18 cellular contexts compared by ENCODE assay signal in the genomic region with DNA sequence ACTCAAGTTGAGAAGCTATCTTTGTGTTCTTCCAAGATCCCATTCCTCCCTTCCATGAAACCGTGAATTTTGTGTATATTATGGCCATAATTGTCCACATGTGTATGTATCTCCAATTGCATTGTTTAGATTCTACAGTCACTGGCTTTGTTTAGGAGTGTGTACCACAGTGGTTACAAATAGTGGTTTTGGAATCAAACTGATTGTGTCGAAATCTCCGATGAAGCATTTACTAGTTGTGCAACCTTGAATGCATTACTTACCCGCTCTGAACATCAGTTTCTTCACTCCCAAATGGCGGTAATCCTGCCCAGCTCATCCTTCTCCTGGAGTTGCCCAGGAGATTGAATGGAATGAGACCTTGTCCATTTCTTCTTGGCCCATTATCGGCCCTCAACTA.
A peak's percentile ranks its signal among the peaks of the same experiment; 100 is the strongest.
DNase-seq lines count a peak whose midpoint lies in the region; ATAC-seq and TF ChIP-seq lines count a peak whose summit lies in the region.
"Had no signal": no experiment of that assay in that cellular context is flagged by ENCODE, and none has a peak within 500 bp of the region (broad histone marks: within the 10 kb centered on the region; RNA-seq: fewer than 3 reads in every experiment).

No MANE protein-coding gene starts in this region.

- no peaks in the 10 kb centered on the region for H3K36me3 Mint-ChIP-seq in progenitor cell of endocrine pancreas (ENCODE audit: insufficient read depth)
- no peaks in the 10 kb centered on the region for H3K36me3 Mint-ChIP-seq in activated CD4-positive, alpha-beta memory T cell treated with anti-CD3 and anti-CD28 coated beads for 36 hours
- H3K36me3 Mint-ChIP-seq: stimulated activated effector memory CD8-positive, alpha-beta T cell treated with anti-CD3 and anti-CD28 coated beads, Interleukin-12 subunit alpha, Interleukin-12 subunit beta, amount 100 ng/mL, for 72 hours had no signal

- TF ChIP-seq CTCF in AG04450 (IDR thresholded peaks at IDR 0.05; ENCODE audit: low read depth, low read length) (no peak), progenitor cell of endocrine pancreas (IDR thresholded peaks at IDR 0.05; ENCODE audit: unreplicated experiment) (no peak)

- peaks cover 6% of the 10 kb centered on the region for H3K4me1 Mint-ChIP-seq in progenitor cell of endocrine pancreas (ENCODE audit: low read depth)
- H3K4me1 Mint-ChIP-seq in activated CD4-positive, alpha-beta memory T cell treated with anti-CD3 and anti-CD28 coated beads for 36 hours (ENCODE audit: low read depth) = no peaks in the 10 kb centered on the region
- H3K4me1 Mint-ChIP-seq: stimulated activated effector memory CD8-positive, alpha-beta T cell treated with anti-CD3 and anti-CD28 coated beads, Interleukin-12 subunit alpha, Interleukin-12 subunit beta, amount 100 ng/mL, for 72 hours had no signal

- H3K27ac ChIP-seq in AG04450 (ENCODE audit: low read depth, low read length) = no peak overlapping the region
- H3K27ac ChIP-seq: A549, hepatocyte, psoas muscle, SJSA1, thoracic aorta had no signal

- H3K27ac Mint-ChIP-seq in progenitor cell of endocrine pancreas = no peak overlapping the region
- no peak overlapping the region for H3K27ac Mint-ChIP-seq in activated CD4-positive, alpha-beta memory T cell treated with anti-CD3 and anti-CD28 coated beads for 36 hours
- H3K27ac Mint-ChIP-seq: H9; stimulated activated effector memory CD8-positive, alpha-beta T cell treated with anti-CD3 and anti-CD28 coated beads, Interleukin-12 subunit alpha, Interleukin-12 subunit beta, amount 100 ng/mL, for 72 hours had no signal

- no peak overlapping the region for H3K4me3 ChIP-seq in AG04450 (ENCODE audit: low read depth, low read length)
- H3K4me3 ChIP-seq: A549, hepatocyte, psoas muscle, SJSA1, thoracic aorta had no signal

- H3K27me3 Mint-ChIP-seq in progenitor cell of endocrine pancreas = peaks cover 22% of the 10 kb centered on the region
- H3K27me3 Mint-ChIP-seq in activated CD4-positive, alpha-beta memory T cell treated with anti-CD3 and anti-CD28 coated beads for 36 hours = peaks cover 5% of the 10 kb centered on the region

- H3K9me3 Mint-ChIP-seq in progenitor cell of endocrine pancreas (ENCODE audit: low read depth) = peaks cover 7% of the 10 kb centered on the region
- no peaks in the 10 kb centered on the region for H3K9me3 Mint-ChIP-seq in activated CD4-positive, alpha-beta memory T cell treated with anti-CD3 and anti-CD28 coated beads for 36 hours
- H3K9me3 Mint-ChIP-seq: neural crest cell; stimulated activated effector memory CD8-positive, alpha-beta T cell treated with anti-CD3 and anti-CD28 coated beads, Interleukin-12 subunit alpha, Interleukin-12 subunit beta, amount 100 ng/mL, for 72 hours had no signal

- CTCF ChIA-PET in AG04450 (lab: Charles Lee) = interaction anchor here (0.5 to 0.6 kb wide), 2 partner anchors 111 to 1441 kb away, joined by 3 to 4 read pairs; no protein-coding TSS in a partner anchor
- CTCF ChIA-PET in activated CD4-positive, alpha-beta memory T cell treated with anti-CD3 and anti-CD28 coated beads for 36 hours (lab: Charles Lee) = no interaction called here

- peaks cover 3% of the 10 kb centered on the region; the same call in 1 of the 2 replicates for H3K9me3 ChIP-seq in AG04450 (ENCODE audit: control insufficient read depth, insufficient read depth, low read length)
- H3K9me3 ChIP-seq: A549, psoas muscle, SJSA1, thoracic aorta had no signal

- no peak overlapping the region for H3K4me3 Mint-ChIP-seq in progenitor cell of endocrine pancreas (ENCODE audit: low read depth)
- no peak overlapping the region for H3K4me3 Mint-ChIP-seq in activated CD4-positive, alpha-beta memory T cell treated with anti-CD3 and anti-CD28 coated beads for 36 hours
- H3K4me3 Mint-ChIP-seq: H9; neural crest cell; stimulated activated effector memory CD8-positive, alpha-beta T cell treated with anti-CD3 and anti-CD28 coated beads, Interleukin-12 subunit alpha, Interleukin-12 subunit beta, amount 100 ng/mL, for 72 hours had no signal

- ATAC-seq in HG03521 (IDR thresholded peaks at IDR 0.05; ENCODE audit: unreplicated experiment) = no peak
- no peak for ATAC-seq in GM19455 (IDR thresholded peaks at IDR 0.05; ENCODE audit: unreplicated experiment)
- ATAC-seq: A549; stimulated activated effector memory CD8-positive, alpha-beta T cell treated with anti-CD3 and anti-CD28 coated beads, Interleukin-12 subunit alpha, Interleukin-12 subunit beta, amount 100 ng/mL, for 72 hours had no signal

- intact Hi-C loops in activated CD4-positive, alpha-beta memory T cell treated with anti-CD3 and anti-CD28 coated beads for 36 hours (cut with micrococcal nuclease) = no loop called here

- POLR2A ChIA-PET in AG04450 (lab: Yijun Ruan, JAX) = interaction anchor here (0.6 to 0.7 kb wide), 2 partner anchors 117 to 566 kb away, joined by 4 to 10 read pairs; no protein-coding TSS in a partner anchor
- POLR2A ChIA-PET in activated CD4-positive, alpha-beta memory T cell treated with anti-CD3 and anti-CD28 coated beads for 36 hours (lab: Charles Lee) = no interaction called here

- DNase-seq in AG04450 (ENCODE audit: low read depth, low spot score) (peak; percentile 61), H4 (ENCODE audit: low spot score) (peak; percentile 68), amniotic epithelial cell (ENCODE audit: low read depth) (peak; percentile 95), iris pigment epithelial cell (ENCODE audit: low read depth) (peak; percentile 79), progenitor cell of endocrine pancreas (ENCODE audit: low spot score, unreplicated experiment) (no peak)
- DNase-seq in activated CD4-positive, alpha-beta memory T cell treated with anti-CD3 and anti-CD28 coated beads for 36 hours = no peak
- DNase-seq: H9, Karpas-422, NCI-H1436 treated with DMSO at 0.1 percent for 48 hours, psoas muscle had no signal

- H3K27me3 ChIP-seq in AG04450 (ENCODE audit: control insufficient read depth, insufficient read depth, low read length) = peaks cover 2% of the 10 kb centered on the region
- H3K27me3 ChIP-seq: hepatocyte had no signal

Comparison
In these comparisons a context has a peak if more than half of its experiments do, and no peak if none do; other contexts are left out.
1. DNase-seq: peak in AG04450 (single experiment), H4 (single experiment), amniotic epithelial cell (single experiment) and iris pigment epithelial cell (single experiment); none in progenitor cell of endocrine pancreas (single experiment) and activated CD4-positive, alpha-beta memory T cell treated with anti-CD3 and anti-CD28 coated beads for 36 hours (single experiment).